In genomic region chr16:18560416-18561220, GRCh38 we compare ENCODE assay signal across 8 cellular contexts. TPM values are rescaled to one million over a fixed set of nuclear protein-coding genes. Genes with fewer than 3 reads are reported as not detected.
DNase-seq lines count a peak whose midpoint lies in the region; ATAC-seq and TF ChIP-seq lines count a peak whose summit lies in the region.
"Not testable (repeated sequence)": the region's sequence is repeated elsewhere in the genome, so short reads cannot be mapped to it uniquely, and the experiment has no call there.

No MANE protein-coding gene starts in this region.

- peak overlapping the region in 1 of 2 donors; percentile 56 for H3K27ac ChIP-seq in right atrium auricular region

- H3K4me1 ChIP-seq in HAP-1, right atrium auricular region: not testable (repeated sequence)

- peak overlapping the region; percentile 80 for H3K4me3 Mint-ChIP-seq in activated T-helper 17 cell treated with anti-CD3 and anti-CD28 coated beads, Interleukin-2, amount 50 U/mL, for 72 hours
- H3K4me3 Mint-ChIP-seq in naive thymus-derived CD8-positive, alpha-beta T cell = peak overlapping the region in 8 of 10 donors; percentile 32 to 63 (median 46)
- H3K4me3 Mint-ChIP-seq in stimulated activated effector memory CD8-positive, alpha-beta T cell treated with anti-CD3 and anti-CD28 coated beads, Interleukin-12 subunit alpha, Interleukin-12 subunit beta, amount 100 ng/mL, for 72 hours = peak overlapping the region; percentile 62

- H3K9me3 Mint-ChIP-seq in activated T-helper 17 cell treated with anti-CD3 and anti-CD28 coated beads, Interleukin-2, amount 50 U/mL, for 72 hours; naive thymus-derived CD8-positive, alpha-beta T cell; stimulated activated effector memory CD8-positive, alpha-beta T cell treated with anti-CD3 and anti-CD28 coated beads, Interleukin-12 subunit alpha, Interleukin-12 subunit beta, amount 100 ng/mL, for 72 hours: not testable (repeated sequence)

- peak overlapping the region; percentile 41 for H3K27ac Mint-ChIP-seq in activated T-helper 17 cell treated with anti-CD3 and anti-CD28 coated beads, Interleukin-2, amount 50 U/mL, for 72 hours
- peak overlapping the region in 3 of 10 donors; percentile 18 to 43 (median 19) for H3K27ac Mint-ChIP-seq in naive thymus-derived CD8-positive, alpha-beta T cell
- H3K27ac Mint-ChIP-seq in stimulated activated effector memory CD8-positive, alpha-beta T cell treated with anti-CD3 and anti-CD28 coated beads, Interleukin-12 subunit alpha, Interleukin-12 subunit beta, amount 100 ng/mL, for 72 hours = not testable (repeated sequence)

- H3K36me3 ChIP-seq in HAP-1 (replicated peaks); right atrium auricular region: not testable (repeated sequence)

- not testable (repeated sequence) for H3K4me1 Mint-ChIP-seq in activated T-helper 17 cell treated with anti-CD3 and anti-CD28 coated beads, Interleukin-2, amount 50 U/mL, for 72 hours; stimulated activated effector memory CD8-positive, alpha-beta T cell treated with anti-CD3 and anti-CD28 coated beads, Interleukin-12 subunit alpha, Interleukin-12 subunit beta, amount 100 ng/mL, for 72 hours
- H3K4me1 Mint-ChIP-seq in naive thymus-derived CD8-positive, alpha-beta T cell = peaks cover 2 to 17% (median 13%) of the 10 kb centered on the region in 4 donors

- peak overlapping the region; percentile 48 for H3K4me3 ChIP-seq in AG10803 (ENCODE audit: low read length)
- H3K4me3 ChIP-seq in HAP-1 = peak overlapping the region; percentile 21
- peak overlapping the region; percentile 47 for H3K4me3 ChIP-seq in choroid plexus epithelial cell (ENCODE audit: low read depth, low read length)
- H3K4me3 ChIP-seq in right atrium auricular region = peak overlapping the region; percentile 65 to 67

- H3K9me3 ChIP-seq in HAP-1, right atrium auricular region: not testable (repeated sequence)

- POLR2A ChIA-PET in naive thymus-derived CD8-positive, alpha-beta T cell (lab: Charles Lee) = not testable (repeated sequence)

- ATAC-seq in activated T-helper 17 cell treated with anti-CD3 and anti-CD28 coated beads, Interleukin-2, amount 50 U/mL, for 72 hours (replicated peaks); naive thymus-derived CD8-positive, alpha-beta T cell; stimulated activated effector memory CD8-positive, alpha-beta T cell treated with anti-CD3 and anti-CD28 coated beads, Interleukin-12 subunit alpha, Interleukin-12 subunit beta, amount 100 ng/mL, for 72 hours: not testable (repeated sequence)

- not testable (repeated sequence) for TF ChIP-seq CTCF in AG10803 (conservative IDR thresholded peaks at IDR 0.05; ENCODE audit: low read length); choroid plexus epithelial cell (conservative IDR thresholded peaks at IDR 0.05; ENCODE audit: low read depth, low read length); right atrium auricular region (IDR thresholded peaks at IDR 0.05)

- peaks cover 12% of the 10 kb centered on the region for H3K36me3 Mint-ChIP-seq in activated T-helper 17 cell treated with anti-CD3 and anti-CD28 coated beads, Interleukin-2, amount 50 U/mL, for 72 hours (ENCODE audit: low read depth)
- not testable (repeated sequence) for H3K36me3 Mint-ChIP-seq in naive thymus-derived CD8-positive, alpha-beta T cell
- peaks cover 13% of the 10 kb centered on the region for H3K36me3 Mint-ChIP-seq in stimulated activated effector memory CD8-positive, alpha-beta T cell treated with anti-CD3 and anti-CD28 coated beads, Interleukin-12 subunit alpha, Interleukin-12 subunit beta, amount 100 ng/mL, for 72 hours

- not testable (repeated sequence) for H3K27me3 Mint-ChIP-seq in activated T-helper 17 cell treated with anti-CD3 and anti-CD28 coated beads, Interleukin-2, amount 50 U/mL, for 72 hours; naive thymus-derived CD8-positive, alpha-beta T cell

- in situ Hi-C loops in HAP-1 (cut with MboI; ENCODE audit: low sequenced_read_pairs) = not testable (repeated sequence)

- not testable (repeated sequence) for DNase-seq in AG10803 (ENCODE audit: low read depth); choroid plexus epithelial cell (ENCODE audit: low read depth); right atrium auricular region (ENCODE audit: low spot score); naive thymus-derived CD8-positive, alpha-beta T cell; stimulated activated effector memory CD8-positive, alpha-beta T cell treated with anti-CD3 and anti-CD28 coated beads, Interleukin-12 subunit alpha, Interleukin-12 subunit beta, amount 100 ng/mL, for 72 hours (ENCODE audit: low spot score in 2 of 2)
- DNase-seq in HAP-1 (ENCODE audit: low spot score in 2 of 2) (peak in 1 of 2 experiments; percentile 62), RPMI8226 (peak; percentile 6)

- H3K27me3 ChIP-seq in HAP-1 (ENCODE audit: low read depth); right atrium auricular region: not testable (repeated sequence)

RNA-seq across cellular contexts. Expression of gene NOMO2, which starts 1.3 kb away (rescaled TPM):
- total RNA-seq in activated T-helper 17 cell treated with anti-CD3 and anti-CD28 coated beads, Interleukin-2, amount 50 U/mL, for 72 hours = 100 to 1,000 TPM in 1 of 2 donors, 10 to 100 TPM in 1; 67.4 to 141 TPM
- total RNA-seq in right atrium auricular region = 100 to 1,000 TPM; 223 to 229 TPM
- total RNA-seq in naive thymus-derived CD8-positive, alpha-beta T cell = 10 to 100 TPM; 43.0 to 45.1 TPM
- 10 to 100 TPM; 40.9 to 60.8 (median 60.7) TPM for polyA plus RNA-seq in naive thymus-derived CD8-positive, alpha-beta T cell
